ENCODE assay signal across 1 cellular context in the genomic region with DNA sequence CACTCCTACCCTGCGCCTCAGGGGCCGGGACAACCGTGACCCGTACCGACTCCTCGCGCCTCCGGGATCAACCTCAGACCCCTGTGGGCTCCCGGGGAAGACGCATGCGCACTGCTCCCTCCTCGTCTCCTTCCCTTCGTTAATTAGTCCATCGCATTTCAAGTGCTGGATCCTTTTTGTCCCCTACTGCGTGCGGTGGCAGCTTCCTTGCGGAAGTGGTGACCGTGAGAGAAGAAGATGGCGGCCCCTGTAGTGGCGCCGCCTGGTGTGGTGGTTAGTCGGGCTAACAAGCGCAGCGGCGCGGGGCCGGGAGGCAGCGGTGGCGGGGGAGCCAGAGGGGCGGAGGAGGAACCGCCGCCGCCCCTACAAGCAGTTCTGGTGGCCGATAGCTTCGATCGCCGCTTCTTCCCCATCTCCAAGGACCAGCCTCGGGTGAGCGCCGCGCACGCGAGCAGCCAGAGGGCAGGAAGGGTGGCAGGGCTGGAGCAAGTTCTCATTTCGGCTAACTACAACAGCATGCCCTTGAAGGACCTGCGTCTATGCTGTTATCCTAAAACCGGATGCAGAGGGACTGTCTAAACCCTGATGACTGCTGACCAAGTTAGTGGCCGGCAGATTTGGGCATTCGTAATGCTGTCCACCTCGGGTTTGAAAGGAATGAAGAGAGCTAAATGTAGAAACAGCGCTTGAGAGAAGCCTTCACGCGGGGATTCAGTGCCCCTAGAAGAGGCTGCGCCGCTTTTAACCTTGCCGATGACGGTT.
TF ChIP-seq lines count a peak whose summit lies in the region.

A gene (plus strand): TSS at position 210 of the 762 bp plus-strand sequence. CDS start 28 bp downstream, at position 238.

TF ChIP-seq in HepG2, 621 proteins besides CTCF, POLR2A, EP300 and RAD21 (continued from another document and continues in another):
- TF ChIP-seq, protein P1, sequence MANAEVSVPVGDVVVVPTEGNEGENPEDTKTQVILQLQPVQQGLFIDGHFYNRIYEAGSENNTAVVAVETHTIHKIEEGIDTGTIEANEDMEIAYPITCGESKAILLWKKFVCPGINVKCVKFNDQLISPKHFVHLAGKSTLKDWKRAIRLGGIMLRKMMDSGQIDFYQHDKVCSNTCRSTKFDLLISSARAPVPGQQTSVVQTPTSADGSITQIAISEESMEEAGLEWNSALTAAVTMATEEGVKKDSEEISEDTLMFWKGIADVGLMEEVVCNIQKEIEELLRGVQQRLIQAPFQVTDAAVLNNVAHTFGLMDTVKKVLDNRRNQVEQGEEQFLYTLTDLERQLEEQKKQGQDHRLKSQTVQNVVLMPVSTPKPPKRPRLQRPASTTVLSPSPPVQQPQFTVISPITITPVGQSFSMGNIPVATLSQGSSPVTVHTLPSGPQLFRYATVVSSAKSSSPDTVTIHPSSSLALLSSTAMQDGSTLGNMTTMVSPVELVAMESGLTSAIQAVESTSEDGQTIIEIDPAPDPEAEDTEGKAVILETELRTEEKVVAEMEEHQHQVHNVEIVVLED (CRISPR knock-in tag; IDR thresholded peaks at IDR 0.05; ENCODE audit: borderline replicate concordance): peak; percentile 73; the same call in 1 of the 2 replicates
- no peak for TF ChIP-seq ZNF335 (CRISPR knock-in tag; IDR thresholded peaks at IDR 0.05)
- TF ChIP-seq NFE2 (CRISPR knock-in tag; IDR thresholded peaks at IDR 0.05): no peak
- no peak for TF ChIP-seq GPN1 (CRISPR knock-in tag; IDR thresholded peaks at IDR 0.05; ENCODE audit: borderline replicate concordance)
- TF ChIP-seq, protein P2, sequence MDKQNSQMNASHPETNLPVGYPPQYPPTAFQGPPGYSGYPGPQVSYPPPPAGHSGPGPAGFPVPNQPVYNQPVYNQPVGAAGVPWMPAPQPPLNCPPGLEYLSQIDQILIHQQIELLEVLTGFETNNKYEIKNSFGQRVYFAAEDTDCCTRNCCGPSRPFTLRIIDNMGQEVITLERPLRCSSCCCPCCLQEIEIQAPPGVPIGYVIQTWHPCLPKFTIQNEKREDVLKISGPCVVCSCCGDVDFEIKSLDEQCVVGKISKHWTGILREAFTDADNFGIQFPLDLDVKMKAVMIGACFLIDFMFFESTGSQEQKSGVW (CRISPR knock-in tag; IDR thresholded peaks at IDR 0.05; ENCODE audit: borderline replicate concordance): no peak
- TF ChIP-seq HNRNPLL (IDR thresholded peaks at IDR 0.05; ENCODE audit: low read depth, low read length, poor library complexity, severe bottlenecking): peak; percentile 62
- TF ChIP-seq ZNF3 (CRISPR knock-in tag; IDR thresholded peaks at IDR 0.05): 0 out of 2 replicates have a peak, but pooled peaks have one; percentile 12
- TF ChIP-seq ZNF431 (CRISPR knock-in tag; IDR thresholded peaks at IDR 0.05; ENCODE audit: borderline replicate concordance, low read depth): 0 out of 2 replicates have a peak, but pooled peaks have one; percentile 36
- TF ChIP-seq RFXAP (CRISPR knock-in tag; IDR thresholded peaks at IDR 0.05; ENCODE audit: borderline replicate concordance): no peak
- no peak for TF ChIP-seq ZNF737 (CRISPR knock-in tag; IDR thresholded peaks at IDR 0.05; ENCODE audit: borderline replicate concordance)
- TF ChIP-seq, protein P3, sequence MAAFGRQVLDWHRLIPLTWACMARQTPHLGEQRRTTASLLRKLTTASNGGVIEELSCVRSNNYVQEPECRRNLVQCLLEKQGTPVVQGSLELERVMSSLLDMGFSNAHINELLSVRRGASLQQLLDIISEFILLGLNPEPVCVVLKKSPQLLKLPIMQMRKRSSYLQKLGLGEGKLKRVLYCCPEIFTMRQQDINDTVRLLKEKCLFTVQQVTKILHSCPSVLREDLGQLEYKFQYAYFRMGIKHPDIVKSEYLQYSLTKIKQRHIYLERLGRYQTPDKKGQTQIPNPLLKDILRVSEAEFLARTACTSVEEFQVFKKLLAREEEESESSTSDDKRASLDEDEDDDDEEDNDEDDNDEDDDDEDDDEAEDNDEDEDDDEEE (CRISPR knock-in tag; IDR thresholded peaks at IDR 0.05): peak; percentile 64; the same call in 1 of the 2 replicates
- TF ChIP-seq ZNF382 (CRISPR knock-in tag; IDR thresholded peaks at IDR 0.05; ENCODE audit: borderline replicate concordance): no peak
- TF ChIP-seq, protein P4, sequence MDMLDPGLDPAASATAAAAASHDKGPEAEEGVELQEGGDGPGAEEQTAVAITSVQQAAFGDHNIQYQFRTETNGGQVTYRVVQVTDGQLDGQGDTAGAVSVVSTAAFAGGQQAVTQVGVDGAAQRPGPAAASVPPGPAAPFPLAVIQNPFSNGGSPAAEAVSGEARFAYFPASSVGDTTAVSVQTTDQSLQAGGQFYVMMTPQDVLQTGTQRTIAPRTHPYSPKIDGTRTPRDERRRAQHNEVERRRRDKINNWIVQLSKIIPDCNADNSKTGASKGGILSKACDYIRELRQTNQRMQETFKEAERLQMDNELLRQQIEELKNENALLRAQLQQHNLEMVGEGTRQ (IDR thresholded peaks at IDR 0.05; ENCODE audit: low read depth, low read length): no peak
- TF ChIP-seq, protein P4 (CRISPR knock-in tag; IDR thresholded peaks at IDR 0.05; ENCODE audit: borderline replicate concordance): peak; percentile 45; the same call in 1 of the 2 replicates
- TF ChIP-seq ZSCAN22 (CRISPR knock-in tag; IDR thresholded peaks at IDR 0.05): no peak
- TF ChIP-seq, protein P5, sequence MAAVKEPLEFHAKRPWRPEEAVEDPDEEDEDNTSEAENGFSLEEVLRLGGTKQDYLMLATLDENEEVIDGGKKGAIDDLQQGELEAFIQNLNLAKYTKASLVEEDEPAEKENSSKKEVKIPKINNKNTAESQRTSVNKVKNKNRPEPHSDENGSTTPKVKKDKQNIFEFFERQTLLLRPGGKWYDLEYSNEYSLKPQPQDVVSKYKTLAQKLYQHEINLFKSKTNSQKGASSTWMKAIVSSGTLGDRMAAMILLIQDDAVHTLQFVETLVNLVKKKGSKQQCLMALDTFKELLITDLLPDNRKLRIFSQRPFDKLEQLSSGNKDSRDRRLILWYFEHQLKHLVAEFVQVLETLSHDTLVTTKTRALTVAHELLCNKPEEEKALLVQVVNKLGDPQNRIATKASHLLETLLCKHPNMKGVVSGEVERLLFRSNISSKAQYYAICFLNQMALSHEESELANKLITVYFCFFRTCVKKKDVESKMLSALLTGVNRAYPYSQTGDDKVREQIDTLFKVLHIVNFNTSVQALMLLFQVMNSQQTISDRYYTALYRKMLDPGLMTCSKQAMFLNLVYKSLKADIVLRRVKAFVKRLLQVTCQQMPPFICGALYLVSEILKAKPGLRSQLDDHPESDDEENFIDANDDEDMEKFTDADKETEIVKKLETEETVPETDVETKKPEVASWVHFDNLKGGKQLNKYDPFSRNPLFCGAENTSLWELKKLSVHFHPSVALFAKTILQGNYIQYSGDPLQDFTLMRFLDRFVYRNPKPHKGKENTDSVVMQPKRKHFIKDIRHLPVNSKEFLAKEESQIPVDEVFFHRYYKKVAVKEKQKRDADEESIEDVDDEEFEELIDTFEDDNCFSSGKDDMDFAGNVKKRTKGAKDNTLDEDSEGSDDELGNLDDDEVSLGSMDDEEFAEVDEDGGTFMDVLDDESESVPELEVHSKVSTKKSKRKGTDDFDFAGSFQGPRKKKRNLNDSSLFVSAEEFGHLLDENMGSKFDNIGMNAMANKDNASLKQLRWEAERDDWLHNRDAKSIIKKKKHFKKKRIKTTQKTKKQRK (IDR thresholded peaks at IDR 0.05; ENCODE audit: low read length): no peak
- TF ChIP-seq, protein P6, sequence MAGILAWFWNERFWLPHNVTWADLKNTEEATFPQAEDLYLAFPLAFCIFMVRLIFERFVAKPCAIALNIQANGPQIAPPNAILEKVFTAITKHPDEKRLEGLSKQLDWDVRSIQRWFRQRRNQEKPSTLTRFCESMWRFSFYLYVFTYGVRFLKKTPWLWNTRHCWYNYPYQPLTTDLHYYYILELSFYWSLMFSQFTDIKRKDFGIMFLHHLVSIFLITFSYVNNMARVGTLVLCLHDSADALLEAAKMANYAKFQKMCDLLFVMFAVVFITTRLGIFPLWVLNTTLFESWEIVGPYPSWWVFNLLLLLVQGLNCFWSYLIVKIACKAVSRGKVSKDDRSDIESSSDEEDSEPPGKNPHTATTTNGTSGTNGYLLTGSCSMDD (CRISPR knock-in tag; IDR thresholded peaks at IDR 0.05): no peak
- TF ChIP-seq ZSCAN31 (CRISPR knock-in tag; IDR thresholded peaks at IDR 0.05; ENCODE audit: low read depth): peak; percentile 69; the same call in 1 of the 2 replicates
- TF ChIP-seq ZFP1 (CRISPR knock-in tag; IDR thresholded peaks at IDR 0.05): no peak
- no peak for TF ChIP-seq NFIB (CRISPR knock-in tag; IDR thresholded peaks at IDR 0.05; ENCODE audit: borderline replicate concordance)
- no peak for TF ChIP-seq TCF7L2 (IDR thresholded peaks at IDR 0.05; ENCODE audit: low read depth, low read length)
- TF ChIP-seq, protein P7, sequence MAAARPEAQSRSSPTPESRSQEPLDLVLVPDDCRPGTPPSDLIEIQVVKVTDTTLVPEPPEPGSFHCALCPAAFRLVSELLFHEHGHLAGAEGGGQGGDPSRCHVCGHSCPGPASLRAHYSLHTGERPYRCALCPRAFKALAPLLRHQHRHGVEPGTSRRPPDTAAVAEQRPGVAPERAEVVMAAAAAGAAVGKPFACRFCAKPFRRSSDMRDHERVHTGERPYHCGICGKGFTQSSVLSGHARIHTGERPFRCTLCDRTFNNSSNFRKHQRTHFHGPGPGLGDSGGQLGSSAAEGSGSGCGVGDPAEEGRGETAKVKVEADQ (CRISPR knock-in tag; IDR thresholded peaks at IDR 0.05; ENCODE audit: borderline replicate concordance): peak; percentile 70; the same call in 1 of the 2 replicates
- TF ChIP-seq, protein P8, sequence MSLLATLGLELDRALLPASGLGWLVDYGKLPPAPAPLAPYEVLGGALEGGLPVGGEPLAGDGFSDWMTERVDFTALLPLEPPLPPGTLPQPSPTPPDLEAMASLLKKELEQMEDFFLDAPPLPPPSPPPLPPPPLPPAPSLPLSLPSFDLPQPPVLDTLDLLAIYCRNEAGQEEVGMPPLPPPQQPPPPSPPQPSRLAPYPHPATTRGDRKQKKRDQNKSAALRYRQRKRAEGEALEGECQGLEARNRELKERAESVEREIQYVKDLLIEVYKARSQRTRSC (CRISPR knock-in tag; IDR thresholded peaks at IDR 0.05; ENCODE audit: low read depth): no peak
- TF ChIP-seq, protein P9, sequence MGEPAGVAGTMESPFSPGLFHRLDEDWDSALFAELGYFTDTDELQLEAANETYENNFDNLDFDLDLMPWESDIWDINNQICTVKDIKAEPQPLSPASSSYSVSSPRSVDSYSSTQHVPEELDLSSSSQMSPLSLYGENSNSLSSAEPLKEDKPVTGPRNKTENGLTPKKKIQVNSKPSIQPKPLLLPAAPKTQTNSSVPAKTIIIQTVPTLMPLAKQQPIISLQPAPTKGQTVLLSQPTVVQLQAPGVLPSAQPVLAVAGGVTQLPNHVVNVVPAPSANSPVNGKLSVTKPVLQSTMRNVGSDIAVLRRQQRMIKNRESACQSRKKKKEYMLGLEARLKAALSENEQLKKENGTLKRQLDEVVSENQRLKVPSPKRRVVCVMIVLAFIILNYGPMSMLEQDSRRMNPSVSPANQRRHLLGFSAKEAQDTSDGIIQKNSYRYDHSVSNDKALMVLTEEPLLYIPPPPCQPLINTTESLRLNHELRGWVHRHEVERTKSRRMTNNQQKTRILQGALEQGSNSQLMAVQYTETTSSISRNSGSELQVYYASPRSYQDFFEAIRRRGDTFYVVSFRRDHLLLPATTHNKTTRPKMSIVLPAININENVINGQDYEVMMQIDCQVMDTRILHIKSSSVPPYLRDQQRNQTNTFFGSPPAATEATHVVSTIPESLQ (CRISPR knock-in tag; conservative IDR thresholded peaks at IDR 0.05): no peak
- TF ChIP-seq KMT2B (CRISPR knock-in tag; IDR thresholded peaks at IDR 0.05): peak; percentile 95
- TF ChIP-seq MLLT10 (CRISPR knock-in tag; IDR thresholded peaks at IDR 0.05): no peak
- peak; percentile 75; the same call in 1 of the 2 replicates for TF ChIP-seq HCFC1 (IDR thresholded peaks at IDR 0.05; ENCODE audit: low read depth, low read length)
- TF ChIP-seq CHD4 (IDR thresholded peaks at IDR 0.05; ENCODE audit: borderline replicate concordance, low read length): no peak
- TF ChIP-seq PAX8 (CRISPR knock-in tag; IDR thresholded peaks at IDR 0.05; ENCODE audit: borderline replicate concordance): no peak
- TF ChIP-seq NR3C1 (CRISPR knock-in tag; IDR thresholded peaks at IDR 0.05): no peak
- no peak; the same call in 1 of the 2 replicates for TF ChIP-seq HNF4G (IDR thresholded peaks at IDR 0.05; ENCODE audit: borderline replicate concordance, low read depth, low read length)
- no peak; the same call in 1 of the 2 replicates for TF ChIP-seq HNF4G (CRISPR knock-in tag; IDR thresholded peaks at IDR 0.05; ENCODE audit: borderline replicate concordance, low read depth)
- no peak for TF ChIP-seq ATAD3A (CRISPR knock-in tag; IDR thresholded peaks at IDR 0.05)
- TF ChIP-seq, protein P10, sequence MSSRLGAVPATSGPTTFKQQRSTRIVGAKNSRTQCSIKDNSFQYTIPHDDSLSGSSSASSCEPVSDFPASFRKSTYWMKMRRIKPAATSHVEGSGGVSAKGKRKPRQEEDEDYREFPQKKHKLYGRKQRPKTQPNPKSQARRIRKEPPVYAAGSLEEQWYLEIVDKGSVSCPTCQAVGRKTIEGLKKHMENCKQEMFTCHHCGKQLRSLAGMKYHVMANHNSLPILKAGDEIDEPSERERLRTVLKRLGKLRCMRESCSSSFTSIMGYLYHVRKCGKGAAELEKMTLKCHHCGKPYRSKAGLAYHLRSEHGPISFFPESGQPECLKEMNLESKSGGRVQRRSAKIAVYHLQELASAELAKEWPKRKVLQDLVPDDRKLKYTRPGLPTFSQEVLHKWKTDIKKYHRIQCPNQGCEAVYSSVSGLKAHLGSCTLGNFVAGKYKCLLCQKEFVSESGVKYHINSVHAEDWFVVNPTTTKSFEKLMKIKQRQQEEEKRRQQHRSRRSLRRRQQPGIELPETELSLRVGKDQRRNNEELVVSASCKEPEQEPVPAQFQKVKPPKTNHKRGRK (CRISPR knock-in tag; IDR thresholded peaks at IDR 0.05): no peak
- TF ChIP-seq, protein P11, sequence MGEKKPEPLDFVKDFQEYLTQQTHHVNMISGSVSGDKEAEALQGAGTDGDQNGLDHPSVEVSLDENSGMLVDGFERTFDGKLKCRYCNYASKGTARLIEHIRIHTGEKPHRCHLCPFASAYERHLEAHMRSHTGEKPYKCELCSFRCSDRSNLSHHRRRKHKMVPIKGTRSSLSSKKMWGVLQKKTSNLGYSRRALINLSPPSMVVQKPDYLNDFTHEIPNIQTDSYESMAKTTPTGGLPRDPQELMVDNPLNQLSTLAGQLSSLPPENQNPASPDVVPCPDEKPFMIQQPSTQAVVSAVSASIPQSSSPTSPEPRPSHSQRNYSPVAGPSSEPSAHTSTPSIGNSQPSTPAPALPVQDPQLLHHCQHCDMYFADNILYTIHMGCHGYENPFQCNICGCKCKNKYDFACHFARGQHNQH (CRISPR knock-in tag; IDR thresholded peaks at IDR 0.05): peak; percentile 68
- peak; percentile 45; the same call in 1 of the 2 replicates for TF ChIP-seq KDM3A (CRISPR knock-in tag; IDR thresholded peaks at IDR 0.05; ENCODE audit: low read depth)
- TF ChIP-seq MED13 (CRISPR knock-in tag; IDR thresholded peaks at IDR 0.05): no peak
- TF ChIP-seq MAF1 (CRISPR knock-in tag; IDR thresholded peaks at IDR 0.05; ENCODE audit: borderline replicate concordance): no peak; the same call in 1 of the 2 replicates
